1 cellular context compared by ENCODE assay signal in genomic region chr12:54251667-54252284, GRCh38.
TF ChIP-seq lines count a peak whose summit lies in the region.

No MANE protein-coding gene starts in this region.

TF ChIP-seq in HepG2, 621 proteins besides CTCF, POLR2A, EP300 and RAD21 (continued from another document):
- TF ChIP-seq RNF219 (CRISPR knock-in tag; IDR thresholded peaks at IDR 0.05) (no peak), SNAI1 (CRISPR knock-in tag; IDR thresholded peaks at IDR 0.05; ENCODE audit: borderline replicate concordance) (no peak), BRCA1 (CRISPR knock-in tag; IDR thresholded peaks at IDR 0.05) (no peak), STAG1 (CRISPR knock-in tag; IDR thresholded peaks at IDR 0.05) (peak; percentile 73), ZNF318 (CRISPR knock-in tag; IDR thresholded peaks at IDR 0.05) (no peak), FUBP1 (CRISPR knock-in tag; IDR thresholded peaks at IDR 0.05; ENCODE audit: borderline replicate concordance) (no peak), ZNF740 (CRISPR knock-in tag; IDR thresholded peaks at IDR 0.05) (no peak), MIXL1 (CRISPR knock-in tag; IDR thresholded peaks at IDR 0.05) (0 out of 2 replicates have a peak, but pooled peaks have one; percentile 21), CCAR2 (optimal IDR thresholded peaks at IDR 0.05; ENCODE audit: low read depth, low read length) (no peak), SMC3 (IDR thresholded peaks at IDR 0.05; ENCODE audit: low read length) (peak; percentile 71), SALL1 (CRISPR knock-in tag; IDR thresholded peaks at IDR 0.05) (no peak), CREB1 (IDR thresholded peaks at IDR 0.05) (no peak), CREB1 (CRISPR knock-in tag; IDR thresholded peaks at IDR 0.05) (no peak), ARID3A (IDR thresholded peaks at IDR 0.05; ENCODE audit: low read depth, low read length) (0 out of 2 replicates have a peak, but pooled peaks have one; percentile 15)
